In the genomic region with DNA sequence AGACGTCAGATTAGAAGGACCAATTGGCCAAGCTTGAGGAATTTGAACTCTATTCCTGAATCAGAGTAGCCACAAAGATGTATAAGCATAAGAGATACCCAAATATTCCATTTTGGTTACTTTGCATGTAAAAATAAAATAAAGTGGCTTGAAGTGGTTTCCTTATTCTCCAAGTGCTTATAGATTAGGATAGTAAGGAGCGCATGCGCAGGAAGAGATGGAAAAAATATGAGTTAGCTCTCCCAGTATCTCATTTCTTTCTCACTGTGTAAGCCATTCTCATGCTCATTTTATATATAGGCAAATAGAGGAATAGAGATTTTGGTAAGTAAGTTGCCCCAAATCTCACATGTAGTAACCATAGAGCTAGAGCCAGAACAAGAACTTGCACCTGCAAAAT, we compare ENCODE assay signal across 7 cellular contexts.
"Had no signal": no experiment of that assay in that cellular context is flagged by ENCODE, and none has a peak within 500 bp of the region (broad histone marks: within the 10 kb centered on the region; RNA-seq: fewer than 3 reads in every experiment).

No MANE protein-coding gene starts in this region.

- H2AFZ ChIP-seq: GM23248 had no signal

- H3K9me3 Mint-ChIP-seq: IgD-negative memory B cell had no signal

- H3K9ac ChIP-seq: GM23248 had no signal

- ATAC-seq: HepG2 had no signal

- H3K4me3 ChIP-seq: GM23248 had no signal

- DNase-seq: GM23248, GOT3, H7, HCEC 1CT, KG1 had no signal

- H3K27me3 Mint-ChIP-seq: IgD-negative memory B cell had no signal

- H3K27ac ChIP-seq: GM23248 had no signal

- H3K4me3 Mint-ChIP-seq: IgD-negative memory B cell had no signal

- H3K27ac Mint-ChIP-seq: IgD-negative memory B cell had no signal
